ENCODE assay signal across 14 cellular contexts in the genomic region with DNA sequence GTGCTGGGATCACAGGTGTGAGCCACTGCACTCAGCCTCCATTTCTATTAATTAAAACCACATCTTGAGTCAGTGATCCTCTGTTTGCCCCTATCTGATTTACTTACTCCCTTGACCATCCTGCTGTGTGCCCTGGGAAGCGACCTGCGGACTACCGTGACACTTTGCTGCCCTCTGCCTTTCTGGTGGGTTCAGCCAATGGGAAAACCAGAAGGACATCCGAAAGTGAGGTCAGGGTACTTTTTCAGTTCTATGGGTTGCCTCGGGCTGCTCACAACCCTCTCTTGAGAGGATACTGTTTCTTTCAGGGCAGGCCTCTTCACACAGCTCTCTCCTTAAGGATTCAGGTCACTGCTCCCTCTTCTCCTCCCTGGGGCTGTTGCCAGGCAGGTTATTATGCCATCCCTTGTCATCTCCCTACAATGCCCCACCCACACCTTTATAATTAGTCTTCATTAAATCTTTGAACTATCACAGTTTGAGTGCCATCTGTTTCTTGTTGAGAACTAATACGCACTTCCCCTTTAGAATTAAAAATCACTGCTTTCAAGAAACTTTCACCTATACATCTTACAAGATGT. TPM values are rescaled to one million over a fixed set of nuclear protein-coding genes. Genes with fewer than 3 reads are reported as not detected.
DNase-seq lines count a peak whose midpoint lies in the region; ATAC-seq lines count a peak whose summit lies in the region.
"Had no signal": no experiment of that assay in that cellular context is flagged by ENCODE, and none has a peak within 500 bp of the region (broad histone marks: within the 10 kb centered on the region; RNA-seq: fewer than 3 reads in every experiment).

No MANE protein-coding gene starts in this region.

- H3K4me3 ChIP-seq in CD8-positive, alpha-beta memory T cell (ENCODE audit: low read length) = no peak overlapping the region

- peaks cover 27 to 89% (median 40%) of the 10 kb centered on the region in 3 donors for H3K36me3 Mint-ChIP-seq in CD8-positive, alpha-beta memory T cell
- peaks cover 66% of the 10 kb centered on the region for H3K36me3 Mint-ChIP-seq in activated naive CD8-positive, alpha-beta T cell treated with anti-CD3 and anti-CD28 coated beads, Interleukin-2, amount 50 U/mL, for 24 hours (ENCODE audit: low read depth)
- H3K36me3 Mint-ChIP-seq in memory B cell = peaks cover 56% of the 10 kb centered on the region

- CTCF ChIA-PET in CD8-positive, alpha-beta memory T cell (lab: Charles Lee) = interaction anchor here (1.1 to 1.7 kb wide), 3 partner anchors 10 to 20 kb away, joined by 3 to 7 read pairs (median 3); no protein-coding TSS in a partner anchor

- DNase-seq in AG20443 (ENCODE audit: low spot score) = peak; percentile 7
- DNase-seq in CD8-positive, alpha-beta memory T cell = no peak
- DNase-seq in activated naive CD8-positive, alpha-beta T cell treated with anti-CD3 and anti-CD28 coated beads, Interleukin-2, amount 50 U/mL, for 24 hours = no peak
- no peak for DNase-seq in memory B cell (ENCODE audit: low spot score in 2 of 2)
- no peak for DNase-seq in AG08395 (ENCODE audit: low spot score)
- no peak for DNase-seq in SW480 (ENCODE audit: low spot score)
- DNase-seq in NCI-H187 (lab: John Stamatoyannopoulos, UW) = no peak
- DNase-seq: activated CD4-positive, alpha-beta memory T cell treated with anti-CD3 and anti-CD28 coated beads for 36 hours; activated naive CD4-positive, alpha-beta T cell; caudate nucleus; nucleus accumbens; SHP77; stimulated activated CD4-positive, alpha-beta T cell treated with anti-CD3 and anti-CD28 coated beads, Interleukin-4, amount 100 ng/mL, for 4 hours; trophoblast cell had no signal

- H3K9me3 Mint-ChIP-seq in CD8-positive, alpha-beta memory T cell = no peaks in the 10 kb centered on the region
- no peaks in the 10 kb centered on the region for H3K9me3 Mint-ChIP-seq in activated naive CD8-positive, alpha-beta T cell treated with anti-CD3 and anti-CD28 coated beads, Interleukin-2, amount 50 U/mL, for 24 hours
- no peaks in the 10 kb centered on the region for H3K9me3 Mint-ChIP-seq in memory B cell
- H3K9me3 Mint-ChIP-seq: activated CD4-positive, alpha-beta memory T cell treated with anti-CD3 and anti-CD28 coated beads for 36 hours had no signal

- POLR2A ChIA-PET in CD8-positive, alpha-beta memory T cell (lab: Charles Lee) = interaction anchor here (0.6 to 1.2 kb wide), 3 partner anchors 14 to 167 kb away, joined by 3 to 5 read pairs (median 4); no protein-coding TSS in a partner anchor

- no peak overlapping the region for H3K4me3 Mint-ChIP-seq in CD8-positive, alpha-beta memory T cell
- no peak overlapping the region for H3K4me3 Mint-ChIP-seq in activated naive CD8-positive, alpha-beta T cell treated with anti-CD3 and anti-CD28 coated beads, Interleukin-2, amount 50 U/mL, for 24 hours
- no peak overlapping the region for H3K4me3 Mint-ChIP-seq in memory B cell
- H3K4me3 Mint-ChIP-seq: activated CD4-positive, alpha-beta memory T cell treated with anti-CD3 and anti-CD28 coated beads for 36 hours had no signal

- peaks cover 71% of the 10 kb centered on the region for H3K36me3 ChIP-seq in CD8-positive, alpha-beta memory T cell (ENCODE audit: insufficient read depth, low read length)

- no peaks in the 10 kb centered on the region for H3K27me3 Mint-ChIP-seq in CD8-positive, alpha-beta memory T cell
- no peaks in the 10 kb centered on the region for H3K27me3 Mint-ChIP-seq in activated naive CD8-positive, alpha-beta T cell treated with anti-CD3 and anti-CD28 coated beads, Interleukin-2, amount 50 U/mL, for 24 hours
- no peaks in the 10 kb centered on the region for H3K27me3 Mint-ChIP-seq in memory B cell
- H3K27me3 Mint-ChIP-seq: activated CD4-positive, alpha-beta memory T cell treated with anti-CD3 and anti-CD28 coated beads for 36 hours had no signal

- ATAC-seq in activated naive CD8-positive, alpha-beta T cell treated with anti-CD3 and anti-CD28 coated beads, Interleukin-2, amount 50 U/mL, for 24 hours = no peak
- ATAC-seq in memory B cell (ENCODE audit: low read depth) = no peak

- no peak overlapping the region for H3K27ac ChIP-seq in CD8-positive, alpha-beta memory T cell (ENCODE audit: low read depth, low read length)

- peaks cover 46 to 54% (median 53%) of the 10 kb centered on the region in 3 donors for H3K4me1 Mint-ChIP-seq in CD8-positive, alpha-beta memory T cell
- peaks cover 37% of the 10 kb centered on the region for H3K4me1 Mint-ChIP-seq in activated naive CD8-positive, alpha-beta T cell treated with anti-CD3 and anti-CD28 coated beads, Interleukin-2, amount 50 U/mL, for 24 hours
- H3K4me1 Mint-ChIP-seq in memory B cell = peaks cover 30% of the 10 kb centered on the region

- H3K27ac Mint-ChIP-seq in CD8-positive, alpha-beta memory T cell = peak overlapping the region; percentile 25 to 94 (median 60)
- H3K27ac Mint-ChIP-seq in activated naive CD8-positive, alpha-beta T cell treated with anti-CD3 and anti-CD28 coated beads, Interleukin-2, amount 50 U/mL, for 24 hours = peak overlapping the region; percentile 68
- peak overlapping the region; percentile 76 for H3K27ac Mint-ChIP-seq in memory B cell
- H3K27ac Mint-ChIP-seq: activated CD4-positive, alpha-beta memory T cell treated with anti-CD3 and anti-CD28 coated beads for 36 hours had no signal

- no peaks in the 10 kb centered on the region for H3K27me3 ChIP-seq in CD8-positive, alpha-beta memory T cell (ENCODE audit: insufficient read depth, low read length, poor library complexity, severe bottlenecking)

- H3K4me1 ChIP-seq in CD8-positive, alpha-beta memory T cell (ENCODE audit: insufficient read depth, low read length) = peaks cover 15% of the 10 kb centered on the region

- no peaks in the 10 kb centered on the region for H3K9me3 ChIP-seq in CD8-positive, alpha-beta memory T cell (ENCODE audit: low read length)

RNA-seq across cellular contexts. Expression of a gene that starts 21.4 kb away (rescaled TPM):
- 10 to 100 TPM; 17.8 to 19.7 TPM for total RNA-seq in CD8-positive, alpha-beta memory T cell
- polyA plus RNA-seq in CD8-positive, alpha-beta memory T cell = 550 TPM

RNA-seq across cellular contexts. Expression of a gene that starts 58.2 kb away (rescaled TPM):
- total RNA-seq in CD8-positive, alpha-beta memory T cell = 10 to 100 TPM; 38.4 to 38.5 TPM
- 64.0 TPM for polyA plus RNA-seq in CD8-positive, alpha-beta memory T cell
